16 cellular contexts compared by ENCODE assay signal in the genomic region with DNA sequence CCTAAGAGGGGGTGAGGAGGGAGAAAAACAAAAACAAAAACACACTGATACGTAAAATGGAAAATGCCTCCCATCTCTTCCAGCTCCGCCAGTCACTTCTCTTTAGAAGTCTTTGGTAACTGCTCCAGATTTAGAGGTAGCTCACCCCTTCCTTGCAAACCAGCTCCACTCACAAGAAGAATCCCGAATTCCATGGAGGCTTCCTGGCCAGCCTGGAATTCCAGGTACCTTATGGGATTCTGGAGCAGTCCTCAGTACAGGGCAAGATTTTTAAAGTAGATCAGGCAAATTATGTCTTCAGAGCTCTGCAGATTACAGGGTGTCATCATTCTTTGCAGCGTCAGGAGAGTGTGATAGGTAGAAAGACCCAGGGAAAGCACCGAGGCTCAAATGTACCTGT. TPM values are rescaled to one million over a fixed set of nuclear protein-coding genes. Genes with fewer than 3 reads are reported as not detected.
DNase-seq lines count a peak whose midpoint lies in the region; ATAC-seq and TF ChIP-seq lines count a peak whose summit lies in the region.
"Had no signal": no experiment of that assay in that cellular context is flagged by ENCODE, and none has a peak within 500 bp of the region (broad histone marks: within the 10 kb centered on the region; RNA-seq: fewer than 3 reads in every experiment).

No MANE protein-coding gene starts in this region.

- H2AK5ac ChIP-seq in mesenchymal stem cell (ENCODE audit: low read length, severe bottlenecking) = no peak overlapping the region

- TF ChIP-seq POLR2A in esophagus muscularis mucosa (IDR thresholded peaks at IDR 0.05; ENCODE audit: low read depth) (no peak), sigmoid colon (IDR thresholded peaks at IDR 0.05) (no peak)

- H3K4me3 Mint-ChIP-seq in WTC11 = no peak overlapping the region
- H3K4me3 Mint-ChIP-seq: B cell; CD8-positive, alpha-beta T cell had no signal

- CTCF ChIA-PET in WTC11 (lab: Charles Lee) = interaction anchor here (1.1 to 2.5 kb wide), 2 partner anchors 10 to 54 kb away, joined by 3 to 15 read pairs; no protein-coding TSS in a partner anchor

- no peak overlapping the region for H3K23ac ChIP-seq in mesenchymal stem cell (ENCODE audit: low read length in 2 of 2)

- H3K4me1 Mint-ChIP-seq in WTC11 = peaks cover 20% of the 10 kb centered on the region

- DNase-seq in WTC11 (ENCODE audit: low spot score) (no peak), esophagus muscularis mucosa (ENCODE audit: extremely low spot score) (no peak), mesenchymal stem cell (no peak), sigmoid colon (no peak), cardiac septum (ENCODE audit: low spot score) (no peak), foreskin fibroblast (no peak), SK-N-DZ (ENCODE audit: low spot score) (no peak)
- DNase-seq: Calu3; CD8-positive, alpha-beta T cell; GM23248; H7; IMR-90 had no signal

- H3K4me1 ChIP-seq in esophagus muscularis mucosa (peaks cover 7 to 69% (median 59%) of the 10 kb centered on the region in 4 donors), mesenchymal stem cell (ENCODE audit: control insufficient read depth, insufficient read depth, low read depth, low read length) (peaks cover 10% of the 10 kb centered on the region), sigmoid colon (peaks cover 0 to 56% (median 45%) of the 10 kb centered on the region in 4 donors)

- no peak overlapping the region for H2AFZ ChIP-seq in mesenchymal stem cell (ENCODE audit: low read depth, low read length)
- H2AFZ ChIP-seq: GM23248 had no signal

- H3K18ac ChIP-seq in mesenchymal stem cell (ENCODE audit: low read depth in 1 of 2, low read length in 2 of 2) = no peak overlapping the region

- TF ChIP-seq EP300 in esophagus muscularis mucosa (IDR thresholded peaks at IDR 0.05) (no peak), sigmoid colon (IDR thresholded peaks at IDR 0.05) (no peak)

- peaks cover 2% of the 10 kb centered on the region; the same call in 1 of the 2 replicates for H3K36me3 Mint-ChIP-seq in WTC11
- H3K36me3 Mint-ChIP-seq: CD8-positive, alpha-beta T cell had no signal

- H3K14ac ChIP-seq in mesenchymal stem cell (ENCODE audit: low read length in 2 of 2) = no peak overlapping the region

- H3K27me3 ChIP-seq in esophagus muscularis mucosa = no peaks in the 10 kb centered on the region
- no peaks in the 10 kb centered on the region for H3K27me3 ChIP-seq in mesenchymal stem cell (ENCODE audit: control insufficient read depth in 1 of 2, insufficient read depth in 1 of 2, low read length in 2 of 2)
- no peaks in the 10 kb centered on the region for H3K27me3 ChIP-seq in sigmoid colon
- H3K27me3 ChIP-seq: BLaER1 treated with 17β-estradiol and CSF1 and Interleukin-3, amounts not matched to agents 10 nM and 100 nM had no signal

- H3K4me3 ChIP-seq in esophagus muscularis mucosa (no peak overlapping the region), mesenchymal stem cell (ENCODE audit: insufficient read depth in 1 of 2, low read depth in 1 of 2, low read length in 2 of 2) (no peak overlapping the region), sigmoid colon (no peak overlapping the region), foreskin fibroblast (ENCODE audit: low read depth in 1 of 2, low read length in 2 of 2) (no peak overlapping the region)
- H3K4me3 ChIP-seq: BLaER1 treated with 17β-estradiol and CSF1 and Interleukin-3, amounts not matched to agents 10 nM and 100 nM; GM12878; GM23248 had no signal

- ATAC-seq in WTC11 = peak; percentile 19
- no peak for ATAC-seq in GM19035 (IDR thresholded peaks at IDR 0.05; ENCODE audit: unreplicated experiment)
- ATAC-seq: CD8-positive, alpha-beta T cell; GM12878 had no signal

- H2BK12ac ChIP-seq in mesenchymal stem cell (ENCODE audit: low read length in 2 of 2) = no peak overlapping the region

- H2BK15ac ChIP-seq in mesenchymal stem cell (ENCODE audit: low read depth, poor library complexity, severe bottlenecking) = no peak overlapping the region

- POLR2A ChIA-PET in WTC11 (lab: Charles Lee) = no interaction called here

- no peak overlapping the region for H3K9ac ChIP-seq in mesenchymal stem cell (ENCODE audit: low read length)
- H3K9ac ChIP-seq: BLaER1 treated with 17β-estradiol and CSF1 and Interleukin-3, amounts not matched to agents 10 nM and 100 nM; GM23248 had no signal

- H3K9me3 Mint-ChIP-seq in WTC11 = no peaks in the 10 kb centered on the region
- H3K9me3 Mint-ChIP-seq: CD8-positive, alpha-beta T cell had no signal

- TF ChIP-seq CTCF in WTC11 (IDR thresholded peaks at IDR 0.05) (no peak), esophagus muscularis mucosa (IDR thresholded peaks at IDR 0.05) (no peak), sigmoid colon (IDR thresholded peaks at IDR 0.05) (no peak), foreskin fibroblast (IDR thresholded peaks at IDR 0.05; ENCODE audit: low read depth, low read length) (no peak)

- no peak overlapping the region for H4K91ac ChIP-seq in mesenchymal stem cell (ENCODE audit: low read length)

- H3K4me2 ChIP-seq in mesenchymal stem cell (ENCODE audit: low read length, poor library complexity, severe bottlenecking) = no peak overlapping the region
- H3K4me2 ChIP-seq: BLaER1 treated with 17β-estradiol and CSF1 and Interleukin-3, amounts not matched to agents 10 nM and 100 nM had no signal

- H3K27ac ChIP-seq in esophagus muscularis mucosa (replicated peaks in 1 of 4) (peak overlapping the region; percentile 41 to 99 (median 98)), mesenchymal stem cell (ENCODE audit: low read length, poor library complexity, severe bottlenecking) (no peak overlapping the region), sigmoid colon (peak overlapping the region; percentile 4 to 98 (median 72))
- H3K27ac ChIP-seq: BLaER1 treated with 17β-estradiol and CSF1 and Interleukin-3, amounts not matched to agents 10 nM and 100 nM; GM23248 had no signal

- H3K27ac Mint-ChIP-seq in WTC11 = peak overlapping the region; percentile 4; the same call in 1 of the 2 replicates
- H3K27ac Mint-ChIP-seq: B cell; CD8-positive, alpha-beta T cell had no signal

- H3K27me3 Mint-ChIP-seq in WTC11 (ENCODE audit: low read depth) = no peaks in the 10 kb centered on the region
- H3K27me3 Mint-ChIP-seq: B cell had no signal

- no peak overlapping the region for H2BK5ac ChIP-seq in mesenchymal stem cell (ENCODE audit: low read depth, low read length, poor library complexity, severe bottlenecking)

- no peak overlapping the region for H2BK120ac ChIP-seq in mesenchymal stem cell (ENCODE audit: low read depth, low read length)

- H3K36me3 ChIP-seq in esophagus muscularis mucosa (peaks cover 0 to 12% (median 4%) of the 10 kb centered on the region in 4 donors), mesenchymal stem cell (ENCODE audit: control insufficient read depth in 1 of 2, insufficient read depth in 2 of 2, low read depth in 1 of 2, low read length in 2 of 2) (no peaks in the 10 kb centered on the region), sigmoid colon (peaks cover 0 to 13% (median under 1%) of the 10 kb centered on the region in 4 donors)

- WGBS in esophagus muscularis mucosa = 77% methylated on average over 5 of the region's 5 CpGs
- 92% methylated on average over 5 of the region's 5 CpGs for WGBS in mesenchymal stem cell
- WGBS in sigmoid colon, 2 donors = 85 to 90% methylated on average over 5 of the region's 5 CpGs

- intact Hi-C loops in esophagus muscularis mucosa (cut with DNase I) (loop anchor here (5.0 kb wide), 1 partner anchor 62 kb away; no protein-coding TSS in a partner anchor), sigmoid colon (cut with DNase I) (loop anchor here (5.0 kb wide), 1 partner anchor 53 kb away; no protein-coding TSS in a partner anchor), cardiac septum (cut with DNase I) (no loop called here)

- peaks cover 6% of the 10 kb centered on the region for H3K79me1 ChIP-seq in mesenchymal stem cell (replicated peaks; ENCODE audit: low read length, poor library complexity, severe bottlenecking)

- no peak overlapping the region for H3K4ac ChIP-seq in mesenchymal stem cell (ENCODE audit: low read depth in 1 of 2, low read length in 2 of 2)

- H3K9me3 ChIP-seq in esophagus muscularis mucosa = no peaks in the 10 kb centered on the region
- H3K9me3 ChIP-seq in mesenchymal stem cell (ENCODE audit: control insufficient read depth, low read length) = no peaks in the 10 kb centered on the region
- no peaks in the 10 kb centered on the region for H3K9me3 ChIP-seq in sigmoid colon

- H4K8ac ChIP-seq in mesenchymal stem cell (ENCODE audit: low read length) = peak overlapping the region; percentile 77

TF ChIP-seq in WTC11, 78 proteins besides CTCF, POLR2A, EP300 and RAD21 (continues in another document):
- TF ChIP-seq ATF2 (CRISPR knock-in tag; IDR thresholded peaks at IDR 0.05; ENCODE audit: borderline replicate concordance, low read depth) (no peak), TP53 (CRISPR knock-in tag; IDR thresholded peaks at IDR 0.05) (no peak), E2F1 (CRISPR knock-in tag; IDR thresholded peaks at IDR 0.05) (no peak)

RNA-seq across cellular contexts. Expression of gene STON1, which starts 4.8 kb away (rescaled TPM):
- total RNA-seq in WTC11 (2021) (11.0 to 13.5 TPM (median 13.4 TPM) in 3 replicates), esophagus muscularis mucosa (100 to 1,000 TPM; 135 to 198 (median 168) TPM), sigmoid colon (100 to 1,000 TPM; 121 to 218 (median 188) TPM), cardiac septum (6.7 TPM)
- 11.2 TPM for polyA plus RNA-seq in mesenchymal stem cell (2013, experiment 1 of 2)
- 11.4 TPM for polyA plus RNA-seq in mesenchymal stem cell (2013, experiment 2 of 2)
- 1 to 10 TPM; 1.8 to 6.1 (median 1.8) TPM for polyA plus RNA-seq in sigmoid colon
- 2.0 and 2.6 TPM in 2 replicates for polyA plus RNA-seq in SK-N-DZ (2014; cell fraction: cytosol; rRNA removed)
- 2.5 and 3.5 TPM in 2 replicates for polyA plus RNA-seq in SK-N-DZ (2014; cell fraction: nucleus; rRNA removed)
